8 cellular contexts compared by ENCODE assay signal in genomic region chr16:71626018-71626857, GRCh38.
DNase-seq lines count a peak whose midpoint lies in the region; ATAC-seq and TF ChIP-seq lines count a peak whose summit lies in the region.

Gene MARVELD3, plus strand, starts transcription at chr16:71626184. Its CDS starts 46 bp downstream, at chr16:71626230.

- H3K27me3 ChIP-seq in neuron (ENCODE audit: insufficient read depth, low read length), result peaks cover 33% of the 10 kb centered on the region

- H3K4me1 ChIP-seq in neuron (ENCODE audit: insufficient read depth, low read length), result peaks cover 17% of the 10 kb centered on the region

- peak within 1 kb of the TSS; percentile 61 for H3K27ac ChIP-seq in epithelial cell of prostate

- ATAC-seq in HG03135 (IDR thresholded peaks at IDR 0.05; ENCODE audit: unreplicated experiment) (no peak), GM18519 (IDR thresholded peaks at IDR 0.05; ENCODE audit: low FRiP score, unreplicated experiment) (no peak)

- CTCF ChIA-PET in AG04449 (lab: Yijun Ruan, JAX), result no interaction called here

- no peak for TF ChIP-seq CTCF in AG04449 (IDR thresholded peaks at IDR 0.05; ENCODE audit: insufficient read depth, low read length, missing control alignments)

- no peaks in the 10 kb centered on the region for H3K9me3 ChIP-seq in neuron (ENCODE audit: low read length)

- H3K4me3 ChIP-seq in AG04449 (ENCODE audit: low read depth, low read length) (peak within 1 kb of the TSS; percentile 42), neuron (ENCODE audit: low read length) (peak within 1 kb of the TSS; percentile 45)

- peak within 1 kb of the TSS; percentile 78 for H2AFZ ChIP-seq in neuron (ENCODE audit: low read depth, low read length)

- no peak for DNase-seq in AG04449 (ENCODE audit: low read depth, low spot score)
- peak; percentile 50 for DNase-seq in HK-2 (ENCODE audit: unreplicated experiment)
- DNase-seq in activated CD4-positive, alpha-beta T cell treated with anti-CD3 and anti-CD28 coated beads for 48 hours, result peak; percentile 38
- no peak for DNase-seq in epithelial cell of prostate (ENCODE audit: low read depth, low spot score)
- DNase-seq in KG1 (lab: John Stamatoyannopoulos, UW), result no peak

- POLR2A ChIA-PET in AG04449 (lab: Yijun Ruan, JAX), result no interaction called here

- H3K36me3 ChIP-seq in neuron (ENCODE audit: insufficient read depth, low read length), result no peaks in the 10 kb centered on the region

Comparison
In these comparisons a context has a peak if more than half of its experiments do, and no peak if none do; other contexts are left out.
1. DNase-seq: peak in HK-2 (single experiment) and activated CD4-positive, alpha-beta T cell treated with anti-CD3 and anti-CD28 coated beads for 48 hours (single experiment); none in AG04449 (single experiment), epithelial cell of prostate (single experiment) and KG1 (single experiment).